15 cellular contexts compared by ENCODE assay signal in the genomic region with DNA sequence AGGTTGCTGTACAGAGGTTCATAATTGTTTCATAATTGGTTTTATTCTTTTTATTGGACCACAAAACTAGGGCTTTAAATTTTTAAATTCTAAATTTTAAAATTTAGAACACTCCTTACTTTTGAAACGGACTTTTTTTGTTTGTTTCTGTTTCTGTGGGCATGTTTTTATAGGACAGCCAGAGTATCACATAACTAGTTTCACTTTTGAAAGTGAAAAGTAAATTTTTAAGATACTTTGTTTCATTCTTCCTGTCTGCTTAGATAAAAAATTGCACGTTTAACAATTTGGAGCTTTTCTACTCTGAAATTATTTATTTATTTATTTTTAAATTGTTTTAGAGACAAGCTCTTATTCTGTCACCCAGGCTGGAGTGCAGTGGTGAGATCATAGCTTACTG. TPM values are rescaled to one million over a fixed set of nuclear protein-coding genes. Genes with fewer than 3 reads are reported as not detected.
DNase-seq lines count a peak whose midpoint lies in the region; ATAC-seq and TF ChIP-seq lines count a peak whose summit lies in the region.
"Had no signal": no experiment of that assay in that cellular context is flagged by ENCODE, and none has a peak within 500 bp of the region (broad histone marks: within the 10 kb centered on the region; RNA-seq: fewer than 3 reads in every experiment).

No MANE protein-coding gene starts in this region.

- CTCF ChIA-PET in CD8-positive, alpha-beta T cell (lab: Charles Lee), result interaction anchor here (1.3 to 3.0 kb wide), 2 partner anchors 20 to 42 kb away, joined by 3 to 13 read pairs; no protein-coding TSS in a partner anchor

- intact Hi-C loops in CD8-positive, alpha-beta T cell (cut with DNase I, micrococcal nuclease), result loop anchor here (2.0 kb wide), 3 partner anchors 15 to 29 kb away; a partner anchor contains a TSS

- H3K4me1 Mint-ChIP-seq in CD8-positive, alpha-beta T cell (ENCODE audit: low read depth), result peaks cover 60% of the 10 kb centered on the region
- H3K4me1 Mint-ChIP-seq in IgD-negative memory B cell, result peaks cover 10 to 19% (median 15%) of the 10 kb centered on the region in 3 donors
- H3K4me1 Mint-ChIP-seq in activated naive CD8-positive, alpha-beta T cell treated with anti-CD3 and anti-CD28 coated beads for 36 hours, result peaks cover 43% of the 10 kb centered on the region
- H3K4me1 Mint-ChIP-seq in naive thymus-derived CD8-positive, alpha-beta T cell, result peaks cover 24 to 58% (median 56%) of the 10 kb centered on the region in 4 donors

- no peak for ATAC-seq in CD8-positive, alpha-beta T cell
- ATAC-seq in naive thymus-derived CD8-positive, alpha-beta T cell, result peak in 1 of 2 donors; percentile 26
- ATAC-seq in GM19351 (IDR thresholded peaks at IDR 0.05; ENCODE audit: unreplicated experiment) (no peak), GM18520 (IDR thresholded peaks at IDR 0.05; ENCODE audit: unreplicated experiment) (no peak)
- ATAC-seq: gastroesophageal sphincter had no signal

- peak overlapping the region; percentile 11 for H3K27ac ChIP-seq in CD8-positive, alpha-beta T cell (ENCODE audit: low read depth, low read length)
- H3K27ac ChIP-seq: BLaER1 had no signal

- POLR2A ChIA-PET in CD8-positive, alpha-beta T cell (lab: Charles Lee), result interaction anchor here (1.4 to 4.0 kb wide), 3 partner anchors 10 to 39 kb away, joined by 3 to 23 read pairs (median 19); a partner anchor contains a TSS
- POLR2A ChIA-PET in naive thymus-derived CD8-positive, alpha-beta T cell (lab: Charles Lee), result interaction anchor here (0.8 to 8.5 kb wide), 5 partner anchors 9 to 31 kb away, joined by 3 to 79 read pairs (median 9); a partner anchor contains a TSS

- peaks cover 70% of the 10 kb centered on the region for H3K36me3 ChIP-seq in CD8-positive, alpha-beta T cell (ENCODE audit: insufficient read depth, low read length)

- peak overlapping the region; percentile 88 for H3K27ac Mint-ChIP-seq in CD8-positive, alpha-beta T cell
- peak overlapping the region in 2 of 3 donors; percentile 46 to 62 for H3K27ac Mint-ChIP-seq in IgD-negative memory B cell
- H3K27ac Mint-ChIP-seq in activated naive CD8-positive, alpha-beta T cell treated with anti-CD3 and anti-CD28 coated beads for 36 hours, result peak overlapping the region; percentile 74
- peak overlapping the region; percentile 79 to 93 (median 88) for H3K27ac Mint-ChIP-seq in naive thymus-derived CD8-positive, alpha-beta T cell

- H3K4me3 ChIP-seq in CD8-positive, alpha-beta T cell (ENCODE audit: low read depth, low read length), result no peak overlapping the region
- H3K4me3 ChIP-seq: BLaER1, gastroesophageal sphincter had no signal

- peaks cover 51% of the 10 kb centered on the region for H3K4me1 ChIP-seq in CD8-positive, alpha-beta T cell (ENCODE audit: insufficient read depth, low read length)
- H3K4me1 ChIP-seq: BLaER1, gastroesophageal sphincter had no signal

- no peaks in the 10 kb centered on the region for H3K9me3 ChIP-seq in CD8-positive, alpha-beta T cell (ENCODE audit: low read length)
- H3K9me3 ChIP-seq: BLaER1, gastroesophageal sphincter had no signal

- peak overlapping the region; percentile 63 for H3K4me3 Mint-ChIP-seq in CD8-positive, alpha-beta T cell
- no peak overlapping the region for H3K4me3 Mint-ChIP-seq in IgD-negative memory B cell
- H3K4me3 Mint-ChIP-seq in activated naive CD8-positive, alpha-beta T cell treated with anti-CD3 and anti-CD28 coated beads for 36 hours, result no peak overlapping the region
- peak overlapping the region in 9 of 10 donors; percentile 38 to 76 (median 59) for H3K4me3 Mint-ChIP-seq in naive thymus-derived CD8-positive, alpha-beta T cell

- H3K36me3 Mint-ChIP-seq in CD8-positive, alpha-beta T cell, result peaks cover 91% of the 10 kb centered on the region
- no peaks in the 10 kb centered on the region for H3K36me3 Mint-ChIP-seq in IgD-negative memory B cell
- peaks cover 76% of the 10 kb centered on the region for H3K36me3 Mint-ChIP-seq in activated naive CD8-positive, alpha-beta T cell treated with anti-CD3 and anti-CD28 coated beads for 36 hours
- H3K36me3 Mint-ChIP-seq in naive thymus-derived CD8-positive, alpha-beta T cell, result peaks cover 45 to 94% (median 75%) of the 10 kb centered on the region in 3 donors

- peaks cover 3% of the 10 kb centered on the region for H3K9me3 Mint-ChIP-seq in CD8-positive, alpha-beta T cell
- H3K9me3 Mint-ChIP-seq in IgD-negative memory B cell, result no peaks in the 10 kb centered on the region
- peaks cover 10% of the 10 kb centered on the region for H3K9me3 Mint-ChIP-seq in activated naive CD8-positive, alpha-beta T cell treated with anti-CD3 and anti-CD28 coated beads for 36 hours
- H3K9me3 Mint-ChIP-seq in naive thymus-derived CD8-positive, alpha-beta T cell, result peaks cover 0 to 12% (median 0%) of the 10 kb centered on the region in 9 donors

- no peak for DNase-seq in CD8-positive, alpha-beta T cell
- no peak for DNase-seq in activated naive CD8-positive, alpha-beta T cell treated with anti-CD3 and anti-CD28 coated beads for 36 hours
- peak in 2 of 10 donors; percentile 15 to 26 for DNase-seq in naive thymus-derived CD8-positive, alpha-beta T cell
- DNase-seq in NCI-H2029 (lab: John Stamatoyannopoulos, UW), result no peak
- DNase-seq: activated CD4-positive, alpha-beta T cell treated with anti-CD3 and anti-CD28 coated beads, Interleukin-2, amount 50 U/mL, for 48 hours; caudate nucleus; DMS79; NCI-H1436 treated with DMSO at 0.1 percent for 48 hours; NCI-H226; Right ventricle myocardium superior had no signal

- H3K27me3 Mint-ChIP-seq in CD8-positive, alpha-beta T cell (ENCODE audit: low read depth), result no peaks in the 10 kb centered on the region
- H3K27me3 Mint-ChIP-seq in IgD-negative memory B cell, result no peaks in the 10 kb centered on the region
- H3K27me3 Mint-ChIP-seq in activated naive CD8-positive, alpha-beta T cell treated with anti-CD3 and anti-CD28 coated beads for 36 hours, result no peaks in the 10 kb centered on the region
- H3K27me3 Mint-ChIP-seq in naive thymus-derived CD8-positive, alpha-beta T cell, result no peaks in the 10 kb centered on the region

- H3K27me3 ChIP-seq in CD8-positive, alpha-beta T cell (ENCODE audit: insufficient read depth, low read length), result no peaks in the 10 kb centered on the region
- H3K27me3 ChIP-seq: BLaER1, gastroesophageal sphincter had no signal

- TF ChIP-seq CTCF in CD8-positive, alpha-beta T cell (IDR thresholded peaks at IDR 0.05), result no peak

RNA-seq across cellular contexts. Expression of a gene that starts 29.7 kb away (rescaled TPM):
- 100 to 1,000 TPM; 209 to 218 TPM for total RNA-seq in CD8-positive, alpha-beta T cell
- 23.9 TPM for polyA plus RNA-seq in IgD-negative memory B cell
- 10 to 100 TPM; 64.3 to 75.6 TPM for total RNA-seq in activated naive CD8-positive, alpha-beta T cell treated with anti-CD3 and anti-CD28 coated beads for 36 hours
- total RNA-seq in naive thymus-derived CD8-positive, alpha-beta T cell, result 100 to 1,000 TPM; 243 to 272 TPM
- 10 to 100 TPM; 10.0 to 23.1 (median 10.7) TPM for polyA plus RNA-seq in naive thymus-derived CD8-positive, alpha-beta T cell

RNA-seq across cellular contexts. Expression of a gene that starts 51.3 kb away (rescaled TPM):
- total RNA-seq in CD8-positive, alpha-beta T cell, result 10 to 100 TPM; 32.2 to 32.6 TPM
- polyA plus RNA-seq in IgD-negative memory B cell, result 8.1 TPM
- total RNA-seq in activated naive CD8-positive, alpha-beta T cell treated with anti-CD3 and anti-CD28 coated beads for 36 hours, result 10 to 100 TPM; 21.3 to 21.5 TPM
- 10 to 100 TPM; 39.5 to 40.1 TPM for total RNA-seq in naive thymus-derived CD8-positive, alpha-beta T cell
- 1 to 10 TPM; 1.3 to 2.6 (median 1.8) TPM for polyA plus RNA-seq in naive thymus-derived CD8-positive, alpha-beta T cell

Comparison
In these comparisons a context has a peak if more than half of its experiments do, and no peak if none do; other contexts are left out.
1. H3K4me3 Mint-ChIP-seq: peak in CD8-positive, alpha-beta T cell (single experiment) and naive thymus-derived CD8-positive, alpha-beta T cell (9 of 10); none in IgD-negative memory B cell (0 of 4) and activated naive CD8-positive, alpha-beta T cell treated with anti-CD3 and anti-CD28 coated beads for 36 hours (single experiment).
2. Peak in every context shown above with its lines, with median percentiles within 50 percentile points of each other: H3K27ac Mint-ChIP-seq.